In the genomic region with DNA sequence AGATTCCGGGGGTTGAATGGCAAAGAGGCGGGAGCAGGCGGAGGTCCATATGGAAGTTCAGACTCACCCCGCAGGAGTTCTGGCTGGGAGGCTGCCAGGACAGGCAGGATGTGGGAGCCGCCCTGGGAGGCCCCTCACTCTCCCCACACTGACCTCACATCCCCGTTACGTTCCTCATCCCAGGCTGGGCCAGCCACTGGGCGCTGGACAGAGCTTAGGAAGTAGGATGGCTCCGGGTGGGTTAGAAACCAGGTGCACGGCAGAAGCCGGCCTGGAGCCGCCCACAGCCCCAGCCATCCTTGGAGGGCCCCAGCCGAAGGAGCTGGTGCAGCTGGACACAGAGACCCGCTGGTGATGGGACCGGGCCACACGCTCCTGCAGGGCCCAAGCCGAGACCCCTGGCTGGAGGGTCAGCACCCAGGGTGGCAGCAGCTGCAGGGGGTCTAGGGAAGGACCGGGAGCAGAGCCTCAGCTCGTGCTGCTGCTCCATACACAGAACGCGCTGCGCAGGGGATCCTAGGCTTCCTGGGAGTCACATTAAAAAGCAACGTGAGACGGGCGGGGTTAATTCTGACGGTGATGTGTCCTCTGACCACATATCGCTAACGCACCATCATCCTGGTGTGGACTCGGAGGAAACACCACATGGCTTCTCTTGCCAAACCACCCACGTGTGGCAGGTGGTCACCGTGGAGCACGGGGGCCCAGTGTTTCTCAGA, we compare ENCODE assay signal across 14 cellular contexts.
DNase-seq lines count a peak whose midpoint lies in the region; ATAC-seq and TF ChIP-seq lines count a peak whose summit lies in the region.
"Had no signal": no experiment of that assay in that cellular context is flagged by ENCODE, and none has a peak within 500 bp of the region (broad histone marks: within the 10 kb centered on the region; RNA-seq: fewer than 3 reads in every experiment).

No MANE protein-coding gene starts in this region.

- WGBS in endodermal cell (ENCODE audit: insufficient coverage in 1 of 2, insufficient read length in 1 of 2), 2 experiments = 92 to 95% methylated on average over 20 to 32 of the region's 32 CpGs

- H3K4me3 ChIP-seq in DND-41 (ENCODE audit: low read depth in 1 of 2, low read length in 2 of 2) (no peak overlapping the region), endodermal cell (ENCODE audit: low read length) (no peak overlapping the region)

- no peaks in the 10 kb centered on the region for H3K79me2 ChIP-seq in DND-41 (ENCODE audit: insufficient read depth, low read length)

- H3K27me3 ChIP-seq in DND-41 (ENCODE audit: insufficient read depth, low read length, poor library complexity) (no peaks in the 10 kb centered on the region), endodermal cell (ENCODE audit: control insufficient read depth, insufficient read depth, low read length, poor library complexity, severe bottlenecking) (peaks cover 8% of the 10 kb centered on the region)
- H3K27me3 ChIP-seq: body of pancreas had no signal

- H2AFZ ChIP-seq in DND-41 (ENCODE audit: low read depth, low read length) = no peak overlapping the region

- H3K4me3 Mint-ChIP-seq in endodermal cell (no peak overlapping the region), osteocyte (ENCODE audit: unreplicated experiment) (no peak overlapping the region)
- H3K4me3 Mint-ChIP-seq: T-helper 17 cell had no signal

- no peak overlapping the region for H3K4me2 ChIP-seq in DND-41 (ENCODE audit: insufficient read depth, low read length)

- H3K4me1 Mint-ChIP-seq in endodermal cell (no peaks in the 10 kb centered on the region), osteocyte (ENCODE audit: unreplicated experiment) (peaks cover 5% of the 10 kb centered on the region)
- H3K4me1 Mint-ChIP-seq: naive B cell, T-helper 17 cell had no signal

- H3K27me3 Mint-ChIP-seq in endodermal cell (ENCODE audit: insufficient read depth) (peaks cover 11% of the 10 kb centered on the region), osteocyte (ENCODE audit: unreplicated experiment) (no peaks in the 10 kb centered on the region)
- H3K27me3 Mint-ChIP-seq: T-helper 17 cell had no signal

- H3K27ac ChIP-seq in DND-41 (ENCODE audit: low read length) (no peak overlapping the region), endodermal cell (ENCODE audit: low read depth, low read length) (no peak overlapping the region)

- H3K36me3 Mint-ChIP-seq in endodermal cell (ENCODE audit: low read depth) (peaks cover 4% of the 10 kb centered on the region), osteocyte (ENCODE audit: unreplicated experiment) (no peaks in the 10 kb centered on the region)
- H3K36me3 Mint-ChIP-seq: CD4-positive, CD25-positive, alpha-beta regulatory T cell; naive B cell had no signal

- ATAC-seq in DND-41 (ENCODE audit: insufficient read depth, low read depth) (no peak), HG02678 (IDR thresholded peaks at IDR 0.05; ENCODE audit: unreplicated experiment) (no peak)
- ATAC-seq: T-helper 17 cell had no signal

- no peak overlapping the region for H3K9ac ChIP-seq in DND-41 (ENCODE audit: low read depth, low read length)
- no peak overlapping the region for H3K9ac ChIP-seq in endodermal cell (ENCODE audit: extremely low read depth, low read length, poor library complexity, severe bottlenecking)

- TF ChIP-seq CTCF in DND-41 (IDR thresholded peaks at IDR 0.05; ENCODE audit: borderline replicate concordance, extremely low read depth, low read length, poor library complexity, severe bottlenecking) (no peak), endodermal cell (conservative IDR thresholded peaks at IDR 0.05) (no peak), osteocyte (IDR thresholded peaks at IDR 0.05) (no peak)

- H3K9me3 ChIP-seq in DND-41 (ENCODE audit: insufficient read depth, low read length, severe bottlenecking) (no peaks in the 10 kb centered on the region), endodermal cell (ENCODE audit: control insufficient read depth, low read length) (no peaks in the 10 kb centered on the region)
- H3K9me3 ChIP-seq: body of pancreas had no signal

- H3K9me3 Mint-ChIP-seq in endodermal cell (no peaks in the 10 kb centered on the region), osteocyte (ENCODE audit: unreplicated experiment) (no peaks in the 10 kb centered on the region)
- H3K9me3 Mint-ChIP-seq: activated T-helper 2 cell treated with anti-CD3 and anti-CD28 coated beads, Interferon-gamma antibody, Interleukin-2, Interleukin-4, amounts not matched to agents 10 μg/mL and 5 μg/mL and 100 μg/mL, durations not matched to agents 14 hours and 24 hours and 36 hours had no signal

- DNase-seq in DND-41 = peak; percentile 3
- peak; percentile 47 for DNase-seq in endodermal cell
- peak; percentile 80 for DNase-seq in osteocyte (ENCODE audit: extremely low spot score, unreplicated experiment)
- DNase-seq in NCI-H526 (lab: John Stamatoyannopoulos, UW) = no peak
- DNase-seq in NCI-H1092 (lab: John Stamatoyannopoulos, UW) = no peak
- DNase-seq: CD4-positive, CD25-positive, alpha-beta regulatory T cell; NCI-H146; stimulated activated CD4-positive, alpha-beta T cell treated with anti-CD3 and anti-CD28 coated beads, Interleukin-2, amount 100 ng/mL, for 48 hours; T-helper 17 cell had no signal

- H3K27ac Mint-ChIP-seq in endodermal cell (no peak overlapping the region), osteocyte (ENCODE audit: unreplicated experiment) (no peak overlapping the region)
- H3K27ac Mint-ChIP-seq: activated T-helper 2 cell treated with anti-CD3 and anti-CD28 coated beads, Interferon-gamma antibody, Interleukin-2, Interleukin-4, amounts not matched to agents 10 μg/mL and 5 μg/mL and 100 μg/mL, durations not matched to agents 14 hours and 24 hours and 36 hours; CD4-positive, CD25-positive, alpha-beta regulatory T cell; T-helper 17 cell had no signal

- H3K4me1 ChIP-seq in DND-41 (ENCODE audit: insufficient read depth, low read length) (no peaks in the 10 kb centered on the region), endodermal cell (ENCODE audit: control insufficient read depth, insufficient read depth, low read length) (peaks cover 4% of the 10 kb centered on the region)

- H3K36me3 ChIP-seq in DND-41 (ENCODE audit: insufficient read depth, low read length) = no peaks in the 10 kb centered on the region
- H3K36me3 ChIP-seq in endodermal cell (ENCODE audit: control insufficient read depth, insufficient read depth, low read length) = no peaks in the 10 kb centered on the region

- H4K20me1 ChIP-seq in DND-41 (ENCODE audit: insufficient read depth, low read length) = 0 out of 2 replicates have a peak, but pooled peaks cover 2% of the 10 kb centered on the region

TF ChIP-seq in PFSK-1, 5 proteins besides CTCF, POLR2A, EP300 and RAD21:
- no peak for TF ChIP-seq FOXP2 (optimal IDR thresholded peaks at IDR 0.05; ENCODE audit: borderline replicate concordance, extremely low read depth, extremely low read length, insufficient read depth)
- TF ChIP-seq, protein P1, sequence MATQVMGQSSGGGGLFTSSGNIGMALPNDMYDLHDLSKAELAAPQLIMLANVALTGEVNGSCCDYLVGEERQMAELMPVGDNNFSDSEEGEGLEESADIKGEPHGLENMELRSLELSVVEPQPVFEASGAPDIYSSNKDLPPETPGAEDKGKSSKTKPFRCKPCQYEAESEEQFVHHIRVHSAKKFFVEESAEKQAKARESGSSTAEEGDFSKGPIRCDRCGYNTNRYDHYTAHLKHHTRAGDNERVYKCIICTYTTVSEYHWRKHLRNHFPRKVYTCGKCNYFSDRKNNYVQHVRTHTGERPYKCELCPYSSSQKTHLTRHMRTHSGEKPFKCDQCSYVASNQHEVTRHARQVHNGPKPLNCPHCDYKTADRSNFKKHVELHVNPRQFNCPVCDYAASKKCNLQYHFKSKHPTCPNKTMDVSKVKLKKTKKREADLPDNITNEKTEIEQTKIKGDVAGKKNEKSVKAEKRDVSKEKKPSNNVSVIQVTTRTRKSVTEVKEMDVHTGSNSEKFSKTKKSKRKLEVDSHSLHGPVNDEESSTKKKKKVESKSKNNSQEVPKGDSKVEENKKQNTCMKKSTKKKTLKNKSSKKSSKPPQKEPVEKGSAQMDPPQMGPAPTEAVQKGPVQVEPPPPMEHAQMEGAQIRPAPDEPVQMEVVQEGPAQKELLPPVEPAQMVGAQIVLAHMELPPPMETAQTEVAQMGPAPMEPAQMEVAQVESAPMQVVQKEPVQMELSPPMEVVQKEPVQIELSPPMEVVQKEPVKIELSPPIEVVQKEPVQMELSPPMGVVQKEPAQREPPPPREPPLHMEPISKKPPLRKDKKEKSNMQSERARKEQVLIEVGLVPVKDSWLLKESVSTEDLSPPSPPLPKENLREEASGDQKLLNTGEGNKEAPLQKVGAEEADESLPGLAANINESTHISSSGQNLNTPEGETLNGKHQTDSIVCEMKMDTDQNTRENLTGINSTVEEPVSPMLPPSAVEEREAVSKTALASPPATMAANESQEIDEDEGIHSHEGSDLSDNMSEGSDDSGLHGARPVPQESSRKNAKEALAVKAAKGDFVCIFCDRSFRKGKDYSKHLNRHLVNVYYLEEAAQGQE (IDR thresholded peaks at IDR 0.05; ENCODE audit: insufficient read depth in 1 of 2, low read depth in 2 of 2, low read length in 2 of 2) = peak; percentile 73 to 77

Comparison
In these comparisons a context has a peak if more than half of its experiments do, and no peak if none do; other contexts are left out.
1. DNase-seq: peak in DND-41 (single experiment), endodermal cell (single experiment) and osteocyte (single experiment); none in NCI-H526 (0 of 2) and NCI-H1092 (single experiment).